In genomic region chr12:39161686-39162085, GRCh38 we compare ENCODE assay signal across 20 cellular contexts.
DNase-seq lines count a peak whose midpoint lies in the region; ATAC-seq, FAIRE-seq and TF ChIP-seq lines count a peak whose summit lies in the region.
"Had no signal": no experiment of that assay in that cellular context is flagged by ENCODE, and none has a peak within 500 bp of the region (broad histone marks: within the 10 kb centered on the region; RNA-seq: fewer than 3 reads in every experiment).

No MANE protein-coding gene starts in this region.

- no peak overlapping the region for H4K8ac ChIP-seq in mesenchymal stem cell (ENCODE audit: low read length)

- peaks cover 24% of the 10 kb centered on the region for H3K9me3 Mint-ChIP-seq in endodermal cell
- H3K9me3 Mint-ChIP-seq: H9 had no signal

- no peak for ATAC-seq in HepG2
- no peak for ATAC-seq in GM21528 (IDR thresholded peaks at IDR 0.05; ENCODE audit: low FRiP score, unreplicated experiment)
- ATAC-seq: CD8-positive, alpha-beta T cell had no signal

- TF ChIP-seq RAD21 in HepG2 (CRISPR knock-in tag; IDR thresholded peaks at IDR 0.05), result no peak

- DNase-seq in COLO829 (ENCODE audit: low spot score) (peak; percentile 57), PC-9 (no peak), endodermal cell (no peak), mesenchymal stem cell (peak; percentile 56), HepG2 (ENCODE audit: low spot score) (no peak), HuH-7 (ENCODE audit: low spot score) (no peak), AG20443 (ENCODE audit: low spot score) (no peak)
- DNase-seq: 8988T; CD8-positive, alpha-beta T cell; COR-L47; DMS 273 treated with DMSO at 0.1 percent for 48 hours; DMS79; GDM1; H9 had no signal

- in situ Hi-C loops in HepG2 (cut with HindIII; ENCODE audit: extremely low pct_ligation_motif_present, low pct_unique_long_range_greater_than_20kb), result no loop called here

- H3K4ac ChIP-seq in mesenchymal stem cell (ENCODE audit: low read depth in 1 of 2, low read length in 2 of 2), result no peak overlapping the region

- H3K27me3 ChIP-seq in PC-9 (ENCODE audit: insufficient read depth, low read depth), result no peaks in the 10 kb centered on the region
- H3K27me3 ChIP-seq in endodermal cell (ENCODE audit: control insufficient read depth, insufficient read depth, low read length, poor library complexity, severe bottlenecking), result no peaks in the 10 kb centered on the region
- H3K27me3 ChIP-seq in mesenchymal stem cell (ENCODE audit: control insufficient read depth in 1 of 2, insufficient read depth in 1 of 2, low read length in 2 of 2), result no peaks in the 10 kb centered on the region
- no peaks in the 10 kb centered on the region for H3K27me3 ChIP-seq in HepG2 (ENCODE audit: control insufficient read depth in 1 of 2, insufficient read depth in 2 of 2, low read length in 2 of 2)
- H3K27me3 ChIP-seq: BLaER1 treated with 17β-estradiol and CSF1 and Interleukin-3, amounts not matched to agents 10 nM and 100 nM had no signal

- H3K4me3 ChIP-seq in PC-9 (no peak overlapping the region), endodermal cell (ENCODE audit: low read length) (no peak overlapping the region), mesenchymal stem cell (ENCODE audit: insufficient read depth in 1 of 2, low read depth in 1 of 2, low read length in 2 of 2) (no peak overlapping the region), HepG2 (replicated peaks in 1 of 3; ENCODE audit: insufficient read depth in 1 of 3, low read depth in 2 of 3, low read length in 3 of 3) (no peak overlapping the region)
- H3K4me3 ChIP-seq: BLaER1 treated with 17β-estradiol and CSF1 and Interleukin-3, amounts not matched to agents 10 nM and 100 nM had no signal

- H3K27ac ChIP-seq in PC-9, result no peak overlapping the region
- H3K27ac ChIP-seq in endodermal cell (ENCODE audit: low read depth, low read length), result peak overlapping the region; percentile 79
- H3K27ac ChIP-seq in mesenchymal stem cell (ENCODE audit: low read length, poor library complexity, severe bottlenecking), result no peak overlapping the region
- H3K27ac ChIP-seq in HepG2 (ENCODE audit: extremely low read length, insufficient read depth, low read length), result no peak overlapping the region
- H3K27ac ChIP-seq: BLaER1 treated with 17β-estradiol and CSF1 and Interleukin-3, amounts not matched to agents 10 nM and 100 nM had no signal

- no peak for TF ChIP-seq POLR2A in HepG2 (IDR thresholded peaks at IDR 0.05; ENCODE audit: insufficient read depth in 1 of 2, low read depth in 2 of 2, low read length in 2 of 2)

- H3K79me1 ChIP-seq in mesenchymal stem cell (replicated peaks; ENCODE audit: low read length, poor library complexity, severe bottlenecking), result no peaks in the 10 kb centered on the region

- CTCF ChIA-PET in PC-9 (lab: Charles Lee) (no interaction called here), HepG2 (lab: Yijun Ruan, JAX; ENCODE audit: low intra/inter-chr PET ratio, low total read pairs) (no interaction called here)

- no peak overlapping the region for H2AK5ac ChIP-seq in mesenchymal stem cell (ENCODE audit: low read length, severe bottlenecking)

- H2AFZ ChIP-seq in PC-9 (0 out of 2 replicates have a peak overlapping the region, but pooled peaks have one; percentile 28), mesenchymal stem cell (ENCODE audit: low read depth, low read length) (no peak overlapping the region), HepG2 (ENCODE audit: low read length) (no peak overlapping the region)

- H3K4me1 ChIP-seq in PC-9 (replicated peaks; ENCODE audit: insufficient read depth) (no peaks in the 10 kb centered on the region), endodermal cell (ENCODE audit: control insufficient read depth, insufficient read depth, low read length) (no peaks in the 10 kb centered on the region), mesenchymal stem cell (ENCODE audit: control insufficient read depth, insufficient read depth, low read depth, low read length) (no peaks in the 10 kb centered on the region), HepG2 (ENCODE audit: insufficient read depth, low read length) (no peaks in the 10 kb centered on the region)
- H3K4me1 ChIP-seq: BLaER1 treated with 17β-estradiol and CSF1 and Interleukin-3, amounts not matched to agents 10 nM and 100 nM had no signal

- H3F3A ChIP-seq in PC-9 (ENCODE audit: insufficient read depth, low read depth), result no peaks in the 10 kb centered on the region

- WGBS in endodermal cell (ENCODE audit: insufficient coverage in 1 of 2, insufficient read length in 1 of 2), 2 experiments, result 63 to 82% methylated on average over 2 of the region's 2 CpGs
- WGBS in mesenchymal stem cell, result 100% methylated on average over 1 of the region's 2 CpGs
- 0% methylated on average over 2 of the region's 2 CpGs for WGBS in HepG2 (ENCODE audit: low lambda C conversion rate)

- H2BK5ac ChIP-seq in mesenchymal stem cell (ENCODE audit: low read depth, low read length, poor library complexity, severe bottlenecking), result no peak overlapping the region

- H3K9ac ChIP-seq in endodermal cell (ENCODE audit: extremely low read depth, low read length, poor library complexity, severe bottlenecking) (peak overlapping the region; percentile 12), mesenchymal stem cell (ENCODE audit: low read length) (no peak overlapping the region), HepG2 (ENCODE audit: insufficient read depth, low read depth, low read length) (no peak overlapping the region)
- H3K9ac ChIP-seq: BLaER1 treated with 17β-estradiol and CSF1 and Interleukin-3, amounts not matched to agents 10 nM and 100 nM had no signal

- TF ChIP-seq EP300 in HepG2 (IDR thresholded peaks at IDR 0.05; ENCODE audit: low read depth in 2 of 2, low read length in 2 of 2) (no peak), HepG2 (CRISPR knock-in tag; IDR thresholded peaks at IDR 0.05; ENCODE audit: borderline replicate concordance) (no peak)

- intact Hi-C loops in PC-9 (cut with micrococcal nuclease; ENCODE audit: unreplicated experiment), result no loop called here
- intact Hi-C loops in HepG2 (cut with micrococcal nuclease; ENCODE audit: unreplicated experiment), result no loop called here

- no peak overlapping the region for H3K4me2 ChIP-seq in PC-9
- H3K4me2 ChIP-seq in mesenchymal stem cell (ENCODE audit: low read length, poor library complexity, severe bottlenecking), result no peak overlapping the region
- H3K4me2 ChIP-seq in HepG2 (ENCODE audit: low read depth, low read length), result no peak overlapping the region
- H3K4me2 ChIP-seq: BLaER1 treated with 17β-estradiol and CSF1 and Interleukin-3, amounts not matched to agents 10 nM and 100 nM had no signal

- TF ChIP-seq CTCF in PC-9 (conservative IDR thresholded peaks at IDR 0.05) (no peak), endodermal cell (conservative IDR thresholded peaks at IDR 0.05) (no peak), HepG2 (CRISPR knock-in tag; IDR thresholded peaks at IDR 0.05) (no peak)

- H3K36me3 ChIP-seq in PC-9 (ENCODE audit: low read depth), result no peaks in the 10 kb centered on the region
- no peaks in the 10 kb centered on the region for H3K36me3 ChIP-seq in endodermal cell (ENCODE audit: control insufficient read depth, insufficient read depth, low read length)
- no peaks in the 10 kb centered on the region for H3K36me3 ChIP-seq in mesenchymal stem cell (ENCODE audit: control insufficient read depth in 1 of 2, insufficient read depth in 2 of 2, low read depth in 1 of 2, low read length in 2 of 2)
- no peaks in the 10 kb centered on the region for H3K36me3 ChIP-seq in HepG2 (replicated peaks in 1 of 2; ENCODE audit: control insufficient read depth in 1 of 2, insufficient read depth in 2 of 2, low read length in 2 of 2)
- H3K36me3 ChIP-seq: BLaER1 treated with 17β-estradiol and CSF1 and Interleukin-3, amounts not matched to agents 10 nM and 100 nM had no signal

- no peaks in the 10 kb centered on the region for H4K20me1 ChIP-seq in PC-9 (ENCODE audit: insufficient read depth)
- no peaks in the 10 kb centered on the region for H4K20me1 ChIP-seq in HepG2 (ENCODE audit: insufficient read depth, low read length)
- H4K20me1 ChIP-seq: BLaER1 treated with 17β-estradiol and CSF1 and Interleukin-3, amounts not matched to agents 10 nM and 100 nM had no signal

- H3K9me2 ChIP-seq in PC-9 (ENCODE audit: insufficient read depth), result no peaks in the 10 kb centered on the region

- H3K4me3 Mint-ChIP-seq in endodermal cell, result no peak overlapping the region
- H3K4me3 Mint-ChIP-seq: B cell; CD8-positive, alpha-beta T cell; H9 had no signal

- no peak for FAIRE-seq in HepG2 (lab: Jason Lieb, UNC)
- FAIRE-seq: GM12892, GM18507, H1 had no signal

- H3K14ac ChIP-seq in mesenchymal stem cell (ENCODE audit: low read length in 2 of 2), result no peak overlapping the region

- H3K23ac ChIP-seq in mesenchymal stem cell (ENCODE audit: low read length in 2 of 2), result no peak overlapping the region

- peaks cover 3% of the 10 kb centered on the region for H3K36me3 Mint-ChIP-seq in endodermal cell (ENCODE audit: low read depth)
- H3K36me3 Mint-ChIP-seq: CD8-positive, alpha-beta T cell had no signal

- H3K18ac ChIP-seq in mesenchymal stem cell (ENCODE audit: low read depth in 1 of 2, low read length in 2 of 2), result no peak overlapping the region

- H3K9me3 ChIP-seq in PC-9 (ENCODE audit: insufficient read depth, low read depth), result no peaks in the 10 kb centered on the region
- peaks cover 7% of the 10 kb centered on the region for H3K9me3 ChIP-seq in endodermal cell (ENCODE audit: control insufficient read depth, low read length)
- H3K9me3 ChIP-seq in mesenchymal stem cell (ENCODE audit: control insufficient read depth, low read length), result peaks cover 2% of the 10 kb centered on the region
- H3K9me3 ChIP-seq in HepG2 (ENCODE audit: low read length), result no peaks in the 10 kb centered on the region
- H3K9me3 ChIP-seq: BLaER1 treated with 17β-estradiol and CSF1 and Interleukin-3, amounts not matched to agents 10 nM and 100 nM had no signal

- H2BK15ac ChIP-seq in mesenchymal stem cell (ENCODE audit: low read depth, poor library complexity, severe bottlenecking), result no peak overlapping the region

- H3K27ac Mint-ChIP-seq in endodermal cell, result peak overlapping the region; percentile 56
- H3K27ac Mint-ChIP-seq: B cell; CD8-positive, alpha-beta T cell; H9 had no signal

- POLR2A ChIA-PET in PC-9 (lab: Charles Lee; ENCODE audit: unreplicated experiment) (no interaction called here), HepG2 (lab: Yijun Ruan, JAX) (no interaction called here)

- H3K79me2 ChIP-seq in PC-9 (ENCODE audit: low read depth), result no peaks in the 10 kb centered on the region
- H3K79me2 ChIP-seq in HepG2 (ENCODE audit: insufficient read depth, low read length), result no peaks in the 10 kb centered on the region

- H2BK120ac ChIP-seq in mesenchymal stem cell (ENCODE audit: low read depth, low read length), result no peak overlapping the region

- H2BK12ac ChIP-seq in mesenchymal stem cell (ENCODE audit: low read length in 2 of 2), result no peak overlapping the region

- no peak overlapping the region for H4K91ac ChIP-seq in mesenchymal stem cell (ENCODE audit: low read length)

- peaks cover 19% of the 10 kb centered on the region for H3K4me1 Mint-ChIP-seq in endodermal cell
- H3K4me1 Mint-ChIP-seq: B cell had no signal

- BruUV-seq in PC-9 (replicated peaks; lab: Mats Ljungman, UMichigan), result no TSS peak
- BruUV-seq in HepG2 (replicated peaks; lab: Mats Ljungman, UMichigan), result no TSS peak

- no peaks in the 10 kb centered on the region for H3K27me3 Mint-ChIP-seq in endodermal cell (ENCODE audit: insufficient read depth)
- H3K27me3 Mint-ChIP-seq: B cell had no signal

TF ChIP-seq in HepG2, 621 proteins besides CTCF, POLR2A, EP300 and RAD21 (continues in another document):
- TF ChIP-seq XBP1 (CRISPR knock-in tag; IDR thresholded peaks at IDR 0.05) (no peak), ZNF432 (CRISPR knock-in tag; IDR thresholded peaks at IDR 0.05; ENCODE audit: borderline replicate concordance) (no peak)

Comparison
In these comparisons a context has a peak if more than half of its experiments do, and no peak if none do; other contexts are left out.
1. DNase-seq: peak in COLO829 (single experiment) and mesenchymal stem cell (single experiment); none in PC-9 (0 of 2), endodermal cell (single experiment), HepG2 (single experiment), HuH-7 (single experiment) and AG20443 (single experiment).